Comparison of ENCODE assay signal across 24 cellular contexts in the genomic region with DNA sequence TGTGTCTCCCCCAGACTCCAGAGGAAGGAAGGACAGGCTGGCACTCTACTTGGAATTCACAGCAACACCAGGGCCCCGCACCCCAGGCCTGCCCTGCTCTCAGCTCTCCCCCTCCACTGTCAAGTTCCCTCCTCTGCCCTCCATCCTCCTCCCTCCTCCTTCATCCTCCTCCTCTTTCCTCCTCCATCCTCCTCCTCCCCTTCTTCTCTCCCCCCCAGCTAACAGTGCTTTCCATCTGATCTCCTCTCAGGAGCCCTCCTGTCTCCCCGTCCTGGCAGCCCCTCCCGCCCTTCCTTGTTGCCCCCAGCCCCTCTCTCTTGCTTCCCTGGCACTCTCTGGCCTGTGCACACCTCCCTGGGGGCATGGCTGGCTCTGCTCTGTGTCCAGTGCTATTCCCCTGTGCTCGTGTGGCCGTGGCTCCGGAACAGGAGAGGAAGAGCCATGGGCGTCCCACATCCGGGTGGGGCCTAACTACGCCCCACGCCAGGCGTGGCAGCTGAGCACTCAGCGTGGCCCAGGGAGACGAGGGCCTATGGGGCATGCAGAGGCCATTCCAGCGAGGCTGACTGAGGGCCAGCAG.
A peak's percentile ranks its signal among the peaks of the same experiment; 100 is the strongest.
DNase-seq lines count a peak whose midpoint lies in the region; ATAC-seq, FAIRE-seq and TF ChIP-seq lines count a peak whose summit lies in the region.
"Had no signal": no experiment of that assay in that cellular context is flagged by ENCODE, and none has a peak within 500 bp of the region (broad histone marks: within the 10 kb centered on the region; RNA-seq: fewer than 3 reads in every experiment).

No MANE protein-coding gene starts in this region.

- no peak overlapping the region for H3K4me3 Mint-ChIP-seq in CD14-positive monocyte
- H3K4me3 Mint-ChIP-seq: CD4-positive, alpha-beta T cell; IgD-negative memory B cell had no signal

- H3K36me3 Mint-ChIP-seq in CD14-positive monocyte: no peaks in the 10 kb centered on the region
- H3K36me3 Mint-ChIP-seq: IgD-negative memory B cell had no signal

- H3K4me3 ChIP-seq in kidney (ENCODE audit: low read length in 2 of 2): no peak overlapping the region
- H3K4me3 ChIP-seq in small intestine (ENCODE audit: low read depth in 1 of 2, low read length in 2 of 2): no peak overlapping the region
- no peak overlapping the region for H3K4me3 ChIP-seq in MG63
- H3K4me3 ChIP-seq: A549, PC-9, SJCRH30 had no signal

- TF ChIP-seq CTCF in CD14-positive monocyte (IDR thresholded peaks at IDR 0.05): no peak
- no peak for TF ChIP-seq CTCF in kidney (IDR thresholded peaks at IDR 0.05; ENCODE audit: borderline replicate concordance, extremely low read depth, insufficient read depth)

- H3K36me3 ChIP-seq in kidney (ENCODE audit: control insufficient read depth in 1 of 2, insufficient read depth in 2 of 2, low read length in 2 of 2): no peaks in the 10 kb centered on the region
- no peaks in the 10 kb centered on the region for H3K36me3 ChIP-seq in small intestine (ENCODE audit: control insufficient read depth in 2 of 2, insufficient read depth in 2 of 2, low read length in 2 of 2)
- no peaks in the 10 kb centered on the region for H3K36me3 ChIP-seq in MG63
- H3K36me3 ChIP-seq: SJCRH30 had no signal

- no peak for ATAC-seq in left cardiac atrium
- no peak for ATAC-seq in Right ventricle myocardium superior (ENCODE audit: poor library complexity)
- ATAC-seq in HG03175 (IDR thresholded peaks at IDR 0.05; ENCODE audit: unreplicated experiment): no peak
- no peak for ATAC-seq in HG03520 (IDR thresholded peaks at IDR 0.05; ENCODE audit: unreplicated experiment)
- ATAC-seq: A549, HCT116 had no signal

- H3K27me3 ChIP-seq in small intestine (ENCODE audit: control insufficient read depth in 2 of 2, insufficient read depth in 2 of 2, low read length in 2 of 2): no peaks in the 10 kb centered on the region
- no peaks in the 10 kb centered on the region for H3K27me3 ChIP-seq in MG63
- H3K27me3 ChIP-seq: SJCRH30 had no signal

- H3K4me1 Mint-ChIP-seq in CD14-positive monocyte: peaks cover 4% of the 10 kb centered on the region

- FAIRE-seq in kidney (lab: Jason Lieb, UNC) (no peak), small intestine (lab: Jason Lieb, UNC) (no peak)
- FAIRE-seq: A549 had no signal

- no peak overlapping the region for H3K27ac ChIP-seq in kidney (ENCODE audit: low read depth in 2 of 2, low read length in 2 of 2)
- H3K27ac ChIP-seq in small intestine (ENCODE audit: low read depth in 1 of 2, low read length in 1 of 2): peak overlapping the region; percentile 93 to 99
- H3K27ac ChIP-seq: A549, HL-60, PC-9, SJCRH30 had no signal

- H3K4me1 ChIP-seq in kidney (ENCODE audit: control insufficient read depth in 1 of 2, insufficient read depth in 1 of 2, low read depth in 1 of 2, low read length in 2 of 2): peaks cover 8 to 17% of the 10 kb centered on the region in 2 donors
- H3K4me1 ChIP-seq in small intestine (ENCODE audit: control insufficient read depth in 2 of 2, insufficient read depth in 1 of 2, low read depth in 1 of 2, low read length in 1 of 2): peaks cover 3 to 28% of the 10 kb centered on the region in 2 donors
- H3K4me1 ChIP-seq: SJCRH30 had no signal

- intact Hi-C loops in left cardiac atrium (cut with DNase I) (loop anchor here (10.0 kb wide), 3 partner anchors 54 to 114 kb away; a partner anchor contains a TSS), Right ventricle myocardium superior (cut with DNase I) (loop anchor here (5.0 kb wide), 1 partner anchor 76 kb away; a partner anchor contains a TSS), CD14-positive monocyte (cut with micrococcal nuclease) (loop anchor here in 1 of 2 donors (5.0 kb wide), 1 partner anchor 61 kb away; no protein-coding TSS in a partner anchor), kidney (cut with DNase I) (no loop called here)

- peaks cover 3 to 15% (median 8%) of the 10 kb centered on the region in 3 donors for H3K27me3 Mint-ChIP-seq in CD14-positive monocyte (ENCODE audit: low read depth in 3 of 3)
- H3K27me3 Mint-ChIP-seq: CD4-positive, alpha-beta T cell had no signal

- 21 to 60% (median 52%) methylated on average over 12 to 14 of the region's 14 CpGs for WGBS in small intestine, 3 donors

- DNase-seq in left cardiac atrium (peak; percentile 15), Right ventricle myocardium superior (no peak), CD14-positive monocyte (ENCODE audit: low spot score) (peak; percentile 27), kidney (peak; percentile 59), small intestine (no peak), MG63 (no peak)
- DNase-seq: Caco-2, GF-D8, Kasumi-1, MM.1S, NCI-H1105, NCI-H2081, NCI-H2171 treated with DMSO at 0.1 percent for 48 hours, NCI-H446, NCI-H526 treated with DMSO at 0.1 percent for 48 hours, SJCRH30 had no signal

- H3K9me3 ChIP-seq in kidney (ENCODE audit: control insufficient read depth in 1 of 2, low read length in 2 of 2) (no peaks in the 10 kb centered on the region), small intestine (ENCODE audit: control insufficient read depth, low read depth) (no peaks in the 10 kb centered on the region), MG63 (no peaks in the 10 kb centered on the region)
- H3K9me3 ChIP-seq: A549, Caco-2, SJCRH30 had no signal

- H3K27ac Mint-ChIP-seq in CD14-positive monocyte: no peak overlapping the region
- H3K27ac Mint-ChIP-seq: CD4-positive, alpha-beta T cell; IgD-negative memory B cell had no signal

- H3K9me3 Mint-ChIP-seq in CD14-positive monocyte: no peaks in the 10 kb centered on the region
- H3K9me3 Mint-ChIP-seq: CD4-positive, alpha-beta T cell; IgD-negative memory B cell had no signal

- H3K9ac ChIP-seq in kidney (ENCODE audit: low read length in 2 of 2): peak overlapping the region in 1 of 2 donors; percentile 12

Comparison
In these comparisons a context has a peak if more than half of its experiments do, and no peak if none do; other contexts are left out.
1. DNase-seq: peak in left cardiac atrium (single experiment), CD14-positive monocyte (single experiment) and kidney (single experiment); none in Right ventricle myocardium superior (single experiment), small intestine (single experiment) and MG63 (single experiment).
2. H3K27ac ChIP-seq: peak in small intestine (2 of 2); none in kidney (0 of 2).